Comparison of ENCODE assay signal across 21 cellular contexts in the genomic region with DNA sequence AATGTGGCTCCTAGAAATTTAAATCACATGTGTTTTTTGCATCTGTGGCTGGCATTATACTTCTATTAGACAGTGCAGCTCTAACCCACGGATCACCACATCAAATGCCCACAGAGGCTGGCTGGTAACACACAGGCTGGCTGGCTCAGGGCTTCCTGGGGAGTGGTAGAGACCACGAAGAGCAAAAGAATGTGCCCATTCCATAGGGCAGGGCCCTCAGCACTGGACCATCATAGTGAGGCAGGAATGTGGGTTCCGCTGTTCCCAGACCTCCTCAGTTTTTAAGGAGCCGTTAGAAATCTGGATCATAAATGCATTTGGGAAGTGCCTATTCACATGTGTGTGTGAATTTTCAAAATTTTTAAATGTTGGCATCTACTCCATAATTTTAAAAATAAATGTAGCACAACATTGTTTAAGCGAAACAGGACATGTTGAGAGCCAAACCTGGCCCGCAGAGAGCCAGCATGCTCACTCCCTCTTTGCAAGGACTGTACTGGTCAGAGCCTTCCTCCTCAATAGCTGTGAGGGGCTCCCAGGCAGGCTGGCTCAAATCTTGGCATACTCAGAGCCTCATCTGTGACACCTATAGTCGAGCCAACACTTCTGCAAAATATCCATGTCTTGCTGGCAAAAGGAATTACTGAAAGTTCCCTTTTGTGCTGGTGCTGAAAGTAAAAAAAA.
"Had no signal": no experiment of that assay in that cellular context is flagged by ENCODE, and none has a peak within 500 bp of the region (broad histone marks: within the 10 kb centered on the region; RNA-seq: fewer than 3 reads in every experiment).

No MANE protein-coding gene starts in this region.

- H3K9me3 ChIP-seq: breast epithelium had no signal

- H3K36me3 ChIP-seq: breast epithelium had no signal

- H3K27me3 ChIP-seq: breast epithelium had no signal

- H3K4me3 ChIP-seq: breast epithelium had no signal

- ATAC-seq: activated CD4-positive, CD25-positive, alpha-beta regulatory T cell treated with anti-CD3 and anti-CD28 coated beads, Interleukin-2, amount 50 U/mL, for 24 hours; activated CD8-positive, alpha-beta T cell treated with anti-CD3 and anti-CD28 coated beads for 36 hours; activated T-cell treated with anti-CD3 and anti-CD28 coated beads, Interleukin-2, amount 50 U/mL, for 72 hours had no signal

- DNase-seq: activated CD4-positive, alpha-beta T cell treated with anti-CD3 and anti-CD28 coated beads for 4 hours; activated CD8-positive, alpha-beta memory T cell treated with anti-CD3 and anti-CD28 coated beads, Interleukin-2, amount 50 U/mL, for 4 hours; activated CD8-positive, alpha-beta T cell treated with anti-CD3 and anti-CD28 coated beads for 36 hours; activated gamma-delta T cell treated with Interleukin-2 at 50 U/mL for 16 hours; activated naive CD4-positive, alpha-beta T cell treated with anti-CD3 and anti-CD28 coated beads, Interleukin-2, amount 10 ng/mL, durations not matched to agents 7 days and 5 days; activated naive CD8-positive, alpha-beta T cell treated with anti-CD3 and anti-CD28 coated beads for 36 hours; activated T-cell treated with anti-CD3 and anti-CD28 coated beads, Interleukin-2, amount 50 U/mL, for 72 hours; caudate nucleus; Karpas-422; NCI-H1105 treated with DMSO at 0.1 percent for 48 hours; NCI-H1436 treated with DMSO at 0.1 percent for 48 hours; NCI-H187; NCI-H2081; NCI-H446 treated with DMSO at 0.1 percent for 48 hours; NCI-H526; NCI-H82; SIG-M5 had no signal

- H3K4me1 ChIP-seq: breast epithelium had no signal

- H3K36me3 Mint-ChIP-seq: activated naive CD4-positive, alpha-beta T cell treated with anti-CD3 and anti-CD28 coated beads, Interleukin-2, amount 10 ng/mL, durations not matched to agents 7 days and 5 days; activated naive CD8-positive, alpha-beta T cell treated with anti-CD3 and anti-CD28 coated beads for 36 hours had no signal

- H3K27me3 Mint-ChIP-seq: activated naive CD4-positive, alpha-beta T cell treated with anti-CD3 and anti-CD28 coated beads, Interleukin-2, amount 10 ng/mL, durations not matched to agents 7 days and 5 days had no signal

- H3K27ac Mint-ChIP-seq: activated CD8-positive, alpha-beta T cell treated with anti-CD3 and anti-CD28 coated beads for 36 hours; activated naive CD4-positive, alpha-beta T cell treated with anti-CD3 and anti-CD28 coated beads, Interleukin-2, amount 10 ng/mL, durations not matched to agents 7 days and 5 days; activated naive CD8-positive, alpha-beta T cell treated with anti-CD3 and anti-CD28 coated beads for 36 hours; activated T-cell treated with anti-CD3 and anti-CD28 coated beads, Interleukin-2, amount 50 U/mL, for 72 hours; activated T-helper 2 cell treated with anti-CD3 and anti-CD28 coated beads, Interferon-gamma antibody, Interleukin-2, Interleukin-4, amounts not matched to agents 10 μg/mL and 5 μg/mL and 100 μg/mL, durations not matched to agents 14 hours and 24 hours and 36 hours; T-helper 1 cell treated with Interleukin-12 subunit alpha and Interleukin-12 subunit beta and Interleukin-4 antibody, amounts not matched to agents 30 μg/mL and 1 μg/mL, for 36 hours had no signal

- H3K27ac ChIP-seq: breast epithelium had no signal

- H3K4me3 Mint-ChIP-seq: activated CD8-positive, alpha-beta T cell treated with anti-CD3 and anti-CD28 coated beads for 36 hours; activated naive CD4-positive, alpha-beta T cell treated with anti-CD3 and anti-CD28 coated beads, Interleukin-2, amount 10 ng/mL, durations not matched to agents 7 days and 5 days; activated naive CD8-positive, alpha-beta T cell treated with anti-CD3 and anti-CD28 coated beads for 36 hours; activated T-cell treated with anti-CD3 and anti-CD28 coated beads, Interleukin-2, amount 50 U/mL, for 72 hours; T-helper 1 cell treated with Interleukin-12 subunit alpha and Interleukin-12 subunit beta and Interleukin-4 antibody, amounts not matched to agents 30 μg/mL and 1 μg/mL, for 36 hours had no signal

- H3K4me1 Mint-ChIP-seq: activated naive CD4-positive, alpha-beta T cell treated with anti-CD3 and anti-CD28 coated beads, Interleukin-2, amount 10 ng/mL, durations not matched to agents 7 days and 5 days; activated naive CD8-positive, alpha-beta T cell treated with anti-CD3 and anti-CD28 coated beads for 36 hours had no signal

- H3K9me3 Mint-ChIP-seq: activated CD8-positive, alpha-beta T cell treated with anti-CD3 and anti-CD28 coated beads for 36 hours; activated naive CD4-positive, alpha-beta T cell treated with anti-CD3 and anti-CD28 coated beads, Interleukin-2, amount 10 ng/mL, durations not matched to agents 7 days and 5 days; activated T-cell treated with anti-CD3 and anti-CD28 coated beads, Interleukin-2, amount 50 U/mL, for 72 hours; activated T-helper 2 cell treated with anti-CD3 and anti-CD28 coated beads, Interferon-gamma antibody, Interleukin-2, Interleukin-4, amounts not matched to agents 10 μg/mL and 5 μg/mL and 100 μg/mL, durations not matched to agents 14 hours and 24 hours and 36 hours; T-helper 1 cell treated with Interleukin-12 subunit alpha and Interleukin-12 subunit beta and Interleukin-4 antibody, amounts not matched to agents 30 μg/mL and 1 μg/mL, for 36 hours had no signal
